Comparison of ENCODE assay signal across 1 cellular context in the genomic region with DNA sequence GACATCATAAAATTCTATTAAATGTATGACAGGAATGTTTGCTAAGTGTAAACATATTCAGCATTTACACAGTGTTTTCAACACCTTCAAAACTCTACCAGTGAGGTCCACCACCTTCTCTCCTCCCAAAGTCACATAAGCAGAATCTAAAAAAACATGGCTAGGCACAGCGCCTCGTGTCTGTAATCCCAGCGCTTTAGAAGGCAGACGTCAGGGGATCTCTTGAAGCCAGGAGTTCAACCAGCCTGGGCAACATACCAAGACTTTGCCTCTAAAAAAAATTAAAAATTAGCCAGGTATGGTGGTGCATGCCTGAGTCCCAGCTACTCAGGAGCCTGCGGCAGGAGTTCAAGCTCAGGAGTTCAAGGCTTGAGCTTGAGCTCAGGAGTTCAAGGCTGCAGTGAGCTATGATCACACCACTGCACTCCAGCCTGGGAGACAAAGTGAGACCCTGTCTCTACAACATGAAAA.
TF ChIP-seq lines count a peak whose summit lies in the region.

No MANE protein-coding gene starts in this region.

TF ChIP-seq in SK-N-SH treated with all-trans-retinoic acid at 6 μM for 48 hours, 23 proteins besides CTCF, POLR2A, EP300 and RAD21 (continued from another document):
- TF ChIP-seq, protein P1, sequence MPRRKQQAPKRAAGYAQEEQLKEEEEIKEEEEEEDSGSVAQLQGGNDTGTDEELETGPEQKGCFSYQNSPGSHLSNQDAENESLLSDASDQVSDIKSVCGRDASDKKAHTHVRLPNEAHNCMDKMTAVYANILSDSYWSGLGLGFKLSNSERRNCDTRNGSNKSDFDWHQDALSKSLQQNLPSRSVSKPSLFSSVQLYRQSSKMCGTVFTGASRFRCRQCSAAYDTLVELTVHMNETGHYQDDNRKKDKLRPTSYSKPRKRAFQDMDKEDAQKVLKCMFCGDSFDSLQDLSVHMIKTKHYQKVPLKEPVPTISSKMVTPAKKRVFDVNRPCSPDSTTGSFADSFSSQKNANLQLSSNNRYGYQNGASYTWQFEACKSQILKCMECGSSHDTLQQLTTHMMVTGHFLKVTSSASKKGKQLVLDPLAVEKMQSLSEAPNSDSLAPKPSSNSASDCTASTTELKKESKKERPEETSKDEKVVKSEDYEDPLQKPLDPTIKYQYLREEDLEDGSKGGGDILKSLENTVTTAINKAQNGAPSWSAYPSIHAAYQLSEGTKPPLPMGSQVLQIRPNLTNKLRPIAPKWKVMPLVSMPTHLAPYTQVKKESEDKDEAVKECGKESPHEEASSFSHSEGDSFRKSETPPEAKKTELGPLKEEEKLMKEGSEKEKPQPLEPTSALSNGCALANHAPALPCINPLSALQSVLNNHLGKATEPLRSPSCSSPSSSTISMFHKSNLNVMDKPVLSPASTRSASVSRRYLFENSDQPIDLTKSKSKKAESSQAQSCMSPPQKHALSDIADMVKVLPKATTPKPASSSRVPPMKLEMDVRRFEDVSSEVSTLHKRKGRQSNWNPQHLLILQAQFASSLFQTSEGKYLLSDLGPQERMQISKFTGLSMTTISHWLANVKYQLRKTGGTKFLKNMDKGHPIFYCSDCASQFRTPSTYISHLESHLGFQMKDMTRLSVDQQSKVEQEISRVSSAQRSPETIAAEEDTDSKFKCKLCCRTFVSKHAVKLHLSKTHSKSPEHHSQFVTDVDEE (CRISPR knock-in tag; IDR thresholded peaks at IDR 0.05) = no peak
